In genomic region chr21:38095220-38095619, GRCh38 we compare ENCODE assay signal across 18 cellular contexts.
DNase-seq lines count a peak whose midpoint lies in the region; ATAC-seq, FAIRE-seq and TF ChIP-seq lines count a peak whose summit lies in the region.
"Had no signal": no experiment of that assay in that cellular context is flagged by ENCODE, and none has a peak within 500 bp of the region (broad histone marks: within the 10 kb centered on the region; RNA-seq: fewer than 3 reads in every experiment).

No MANE protein-coding gene starts in this region.

- no peaks in the 10 kb centered on the region for H3K9me1 ChIP-seq in K562 (ENCODE audit: control insufficient read depth, insufficient read depth, low read length)

- H3K4me3 ChIP-seq in K562 (no peak overlapping the region), kidney epithelial cell (ENCODE audit: low read depth, low read length) (no peak overlapping the region), prostate gland (no peak overlapping the region), right lobe of liver (no peak overlapping the region), ovary (no peak overlapping the region)
- H3K4me3 ChIP-seq: BLaER1 treated with 17β-estradiol and CSF1 and Interleukin-3, amounts not matched to agents 10 nM and 100 nM; GM12878; GM23338 had no signal

- peak; percentile 10 for DNase-seq in ELR (ENCODE audit: low read depth)
- peak in 1 of 4 experiments; percentile 38 for DNase-seq in K562 (ENCODE audit: extremely low read depth in 1 of 4, low spot score in 3 of 4)
- DNase-seq in kidney epithelial cell (ENCODE audit: low read depth), result peak; percentile 70
- DNase-seq in prostate gland (ENCODE audit: low spot score), result no peak
- no peak for DNase-seq in right lobe of liver
- no peak for DNase-seq in ovary
- DNase-seq in H54 (ENCODE audit: insufficient read length, low spot score), result no peak
- DNase-seq: KBM-7; NCI-H1092; NCI-H69; NK-92 treated with Interleukin-12 subunit alpha and Interleukin-12 subunit beta, amount 100 ng/mL, for 24 hours; OCI-M1; SK-N-SH had no signal

- H2AFZ ChIP-seq in K562 (ENCODE audit: low read depth, low read length), result no peak overlapping the region
- H2AFZ ChIP-seq: GM23338 had no signal

- H3K27ac ChIP-seq in K562 (ENCODE audit: extremely low read depth, low read depth, low read length) (no peak overlapping the region), prostate gland (no peak overlapping the region), right lobe of liver (no peak overlapping the region), ovary (no peak overlapping the region)
- H3K27ac ChIP-seq: BLaER1 treated with 17β-estradiol and CSF1 and Interleukin-3, amounts not matched to agents 10 nM and 100 nM had no signal

- BruUV-seq in K562 (replicated peaks; lab: Mats Ljungman, UMichigan), result no TSS peak

- H3K9me3 ChIP-seq in K562 (replicated peaks; ENCODE audit: control insufficient read depth, insufficient read depth, low read depth, low read length) (0 out of 2 replicates have a peak, but pooled peaks cover 1% of the 10 kb centered on the region), prostate gland (no peaks in the 10 kb centered on the region), right lobe of liver (no peaks in the 10 kb centered on the region), ovary (no peaks in the 10 kb centered on the region)
- H3K9me3 ChIP-seq: SK-N-SH had no signal

- in situ Hi-C loops in K562 (cut with MboI), result no loop called here

- no peak overlapping the region; the same call in 1 of the 2 replicates for H3K4me2 ChIP-seq in K562 (ENCODE audit: insufficient read depth, low read length)
- H3K4me2 ChIP-seq: GM23338, SK-N-SH had no signal

- H3K4me1 ChIP-seq in K562 (replicated peaks in 1 of 2; ENCODE audit: control insufficient read depth in 2 of 2, insufficient read depth in 2 of 2, low read length in 2 of 2), result peaks cover 6 to 27% of the 10 kb centered on the region in 2 experiments; a peak in 4 of 5 replicates
- H3K4me1 ChIP-seq in prostate gland (replicated peaks), result no peaks in the 10 kb centered on the region
- no peaks in the 10 kb centered on the region for H3K4me1 ChIP-seq in right lobe of liver
- H3K4me1 ChIP-seq in ovary (ENCODE audit: insufficient read depth), result no peaks in the 10 kb centered on the region

- H3K27me3 ChIP-seq in K562 (ENCODE audit: control insufficient read depth in 2 of 2, insufficient read depth in 2 of 2, low read length in 2 of 2), result no peaks in the 10 kb centered on the region
- H3K27me3 ChIP-seq in kidney epithelial cell (ENCODE audit: control insufficient read depth, insufficient read depth, low read length), result no peaks in the 10 kb centered on the region
- no peaks in the 10 kb centered on the region for H3K27me3 ChIP-seq in prostate gland (replicated peaks; ENCODE audit: insufficient read depth)
- H3K27me3 ChIP-seq in right lobe of liver, result no peaks in the 10 kb centered on the region
- H3K27me3 ChIP-seq in ovary, result no peaks in the 10 kb centered on the region
- H3K27me3 ChIP-seq: BLaER1 treated with 17β-estradiol and CSF1 and Interleukin-3, amounts not matched to agents 10 nM and 100 nM had no signal

- intact Hi-C loops in K562 (cut with micrococcal nuclease) (no loop called here), prostate gland (cut with DNase I) (no loop called here), right lobe of liver (cut with DNase I) (no loop called here), ovary (cut with DNase I) (no loop called here)

- CTCF ChIA-PET in K562 (lab: Yijun Ruan, JAX; ENCODE audit: low intra/inter-chr PET ratio), result interaction anchor here (0.6 kb wide), 1 partner anchor 188 kb away, joined by 3 read pairs; no protein-coding TSS in a partner anchor

- TF ChIP-seq RAD21 in K562 (CRISPR knock-in tag; conservative IDR thresholded peaks at IDR 0.05 in 1 of 2, IDR thresholded peaks at IDR 0.05 in 1 of 2), result no peak

- POLR2A ChIA-PET in K562 (lab: Yijun Ruan, JAX), result interaction anchor here (0.7 to 2.0 kb wide), 4 partner anchors 8 to 1032 kb away, joined by 3 to 11 read pairs (median 4); no protein-coding TSS in a partner anchor

- peak; percentile 74 for ATAC-seq in K562
- ATAC-seq in right lobe of liver, result no peak
- ATAC-seq: GM12878, GM23338 had no signal

- TF ChIP-seq EP300 in K562 (IDR thresholded peaks at IDR 0.05; ENCODE audit: low read length) (no peak), ovary (IDR thresholded peaks at IDR 0.05) (no peak)

- TF ChIP-seq CTCF in K562 (IDR thresholded peaks at IDR 0.05 in 2 of 3, conservative IDR thresholded peaks at IDR 0.05 in 1 of 3; ENCODE audit: insufficient read depth in 2 of 3, low read depth in 1 of 3, low read length in 3 of 3) (no peak), kidney epithelial cell (IDR thresholded peaks at IDR 0.05; ENCODE audit: insufficient read depth, low read length, poor library complexity, severe bottlenecking) (no peak), prostate gland (IDR thresholded peaks at IDR 0.05) (no peak), right lobe of liver (IDR thresholded peaks at IDR 0.05) (no peak), ovary (IDR thresholded peaks at IDR 0.05) (no peak)

- H3K36me3 ChIP-seq in K562 (ENCODE audit: control insufficient read depth, insufficient read depth, low read length), result peaks cover 30% of the 10 kb centered on the region
- no peaks in the 10 kb centered on the region for H3K36me3 ChIP-seq in kidney epithelial cell (ENCODE audit: control insufficient read depth, insufficient read depth, low read length)
- H3K36me3 ChIP-seq in prostate gland, result no peaks in the 10 kb centered on the region
- H3K36me3 ChIP-seq in right lobe of liver, result no peaks in the 10 kb centered on the region
- no peaks in the 10 kb centered on the region for H3K36me3 ChIP-seq in ovary
- H3K36me3 ChIP-seq: BLaER1 treated with 17β-estradiol and CSF1 and Interleukin-3, amounts not matched to agents 10 nM and 100 nM had no signal

- H4K20me1 ChIP-seq in K562 (replicated peaks; ENCODE audit: control insufficient read depth, insufficient read depth, low read length), result no peaks in the 10 kb centered on the region
- H4K20me1 ChIP-seq: BLaER1 treated with 17β-estradiol and CSF1 and Interleukin-3, amounts not matched to agents 10 nM and 100 nM had no signal

- H3K9ac ChIP-seq in K562 (ENCODE audit: insufficient read depth in 1 of 2, low read depth in 2 of 2, low read length in 2 of 2), result no peak overlapping the region
- H3K9ac ChIP-seq: BLaER1 treated with 17β-estradiol and CSF1 and Interleukin-3, amounts not matched to agents 10 nM and 100 nM; SK-N-SH had no signal

- TF ChIP-seq POLR2A in K562 (conservative IDR thresholded peaks at IDR 0.05) (no peak), prostate gland (IDR thresholded peaks at IDR 0.05) (no peak), right lobe of liver (IDR thresholded peaks at IDR 0.05) (no peak), ovary (IDR thresholded peaks at IDR 0.05) (no peak), H54 (IDR thresholded peaks at IDR 0.05; ENCODE audit: low read depth, low read length) (no peak)

- 51% methylated on average over 5 of the region's 5 CpGs for WGBS in K562 (ENCODE audit: insufficient coverage, low coverage, missing lambda C conversion rate)
- 86% methylated on average over 5 of the region's 5 CpGs for WGBS in prostate gland
- WGBS in right lobe of liver (ENCODE audit: insufficient coverage, low coverage, low lambda C conversion rate, missing lambda C conversion rate), result 69% methylated on average over 3 of the region's 5 CpGs
- WGBS in ovary, 3 donors, result 56 to 68% (median 63%) methylated on average over 5 of the region's 5 CpGs

- FAIRE-seq in K562 (lab: Jason Lieb, UNC), result no peak
- no peak for FAIRE-seq in H54 (lab: Jason Lieb, UNC)
- FAIRE-seq: GM12878, GM19239, HTR-8/SVneo had no signal

- H3K79me2 ChIP-seq in K562 (ENCODE audit: control insufficient read depth, insufficient read depth, low read length), result peaks cover 61% of the 10 kb centered on the region

TF ChIP-seq in K562, 482 proteins besides CTCF, POLR2A, EP300 and RAD21 (continues in another document):
- TF ChIP-seq CSDE1 (IDR thresholded peaks at IDR 0.05), result no peak
- TF ChIP-seq, protein P1, sequence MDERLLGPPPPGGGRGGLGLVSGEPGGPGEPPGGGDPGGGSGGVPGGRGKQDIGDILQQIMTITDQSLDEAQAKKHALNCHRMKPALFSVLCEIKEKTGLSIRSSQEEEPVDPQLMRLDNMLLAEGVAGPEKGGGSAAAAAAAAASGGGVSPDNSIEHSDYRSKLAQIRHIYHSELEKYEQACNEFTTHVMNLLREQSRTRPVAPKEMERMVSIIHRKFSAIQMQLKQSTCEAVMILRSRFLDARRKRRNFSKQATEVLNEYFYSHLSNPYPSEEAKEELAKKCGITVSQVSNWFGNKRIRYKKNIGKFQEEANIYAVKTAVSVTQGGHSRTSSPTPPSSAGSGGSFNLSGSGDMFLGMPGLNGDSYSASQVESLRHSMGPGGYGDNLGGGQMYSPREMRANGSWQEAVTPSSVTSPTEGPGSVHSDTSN (CRISPR knock-in tag; IDR thresholded peaks at IDR 0.05; ENCODE audit: low read depth), result no peak
- TF ChIP-seq, protein P1 (tag; conservative IDR thresholded peaks at IDR 0.05; ENCODE audit: low read depth), result 0 out of 2 replicates have a peak, but pooled peaks have one; percentile 25
- TF ChIP-seq JUND (IDR thresholded peaks at IDR 0.05; ENCODE audit: borderline replicate concordance, low read depth, low read length), result peak; percentile 62; the same call in 1 of the 2 replicates
- TF ChIP-seq JUND (tag; IDR thresholded peaks at IDR 0.05; ENCODE audit: borderline replicate concordance, low read depth, low read length), result peak; percentile 61; the same call in 1 of the 3 replicates
- TF ChIP-seq MAFG (tag; conservative IDR thresholded peaks at IDR 0.05), result no peak

Comparison
In these comparisons a context has a peak if more than half of its experiments do, and no peak if none do; other contexts are left out.
1. DNase-seq: peak in ELR (single experiment) and kidney epithelial cell (single experiment); none in prostate gland (single experiment), right lobe of liver (0 of 3), ovary (0 of 5) and H54 (single experiment).